In genomic region chr14:101808020-101808641, GRCh38 we compare ENCODE assay signal across 9 cellular contexts. TPM values are rescaled to one million over a fixed set of nuclear protein-coding genes. Genes with fewer than 3 reads are reported as not detected.
DNase-seq lines count a peak whose midpoint lies in the region; ATAC-seq and TF ChIP-seq lines count a peak whose summit lies in the region.
"Had no signal": no experiment of that assay in that cellular context is flagged by ENCODE, and none has a peak within 500 bp of the region (broad histone marks: within the 10 kb centered on the region; RNA-seq: fewer than 3 reads in every experiment).

No MANE protein-coding gene starts in this region.

- H3K4me3 Mint-ChIP-seq in activated CD4-positive, alpha-beta T cell treated with anti-CD3 and anti-CD28 coated beads for 36 hours: no peak overlapping the region

- H3K4me3 ChIP-seq in esophagus (ENCODE audit: low read depth in 1 of 2, low read length in 2 of 2): no peak overlapping the region
- no peak overlapping the region for H3K4me3 ChIP-seq in stomach
- no peak overlapping the region for H3K4me3 ChIP-seq in Peyer's patch
- H3K4me3 ChIP-seq: thoracic aorta had no signal

- intact Hi-C loops in activated CD4-positive, alpha-beta T cell treated with anti-CD3 and anti-CD28 coated beads for 36 hours (cut with DNase I, micrococcal nuclease): no loop called here
- intact Hi-C loops in stomach (cut with DNase I; ENCODE audit: low total_unique reads): no loop called here

- H3K4me1 Mint-ChIP-seq in activated CD4-positive, alpha-beta T cell treated with anti-CD3 and anti-CD28 coated beads for 36 hours: peaks cover 31% of the 10 kb centered on the region

- peak overlapping the region; percentile 37 for H3K27ac Mint-ChIP-seq in activated CD4-positive, alpha-beta T cell treated with anti-CD3 and anti-CD28 coated beads for 36 hours

- no peak for TF ChIP-seq CTCF in stomach (IDR thresholded peaks at IDR 0.05)
- TF ChIP-seq CTCF in Peyer's patch (IDR thresholded peaks at IDR 0.05): no peak

- peaks cover 21% of the 10 kb centered on the region for H3K36me3 Mint-ChIP-seq in activated CD4-positive, alpha-beta T cell treated with anti-CD3 and anti-CD28 coated beads for 36 hours (ENCODE audit: low read depth)

- CTCF ChIA-PET in activated CD4-positive, alpha-beta T cell treated with anti-CD3 and anti-CD28 coated beads for 36 hours (lab: Charles Lee): interaction anchor here (0.7 to 4.0 kb wide), 7 partner anchors 9 to 511 kb away, joined by 3 to 21 read pairs (median 4); partner anchors contain the start of gene ZNF839

- no peak for TF ChIP-seq POLR2A in stomach (IDR thresholded peaks at IDR 0.05)
- TF ChIP-seq POLR2A in Peyer's patch (IDR thresholded peaks at IDR 0.05): no peak

- H3K27ac ChIP-seq in esophagus (ENCODE audit: low read depth in 2 of 2, low read length in 1 of 2) (peak overlapping the region; percentile 15 to 34), stomach (peak overlapping the region; percentile 42 to 99 (median 97)), Peyer's patch (peak overlapping the region in 1 of 4 donors; percentile 38)

- TF ChIP-seq EP300 in stomach (IDR thresholded peaks at IDR 0.05): no peak

- peaks cover 3 to 6% of the 10 kb centered on the region in 2 donors for H3K4me1 ChIP-seq in esophagus (ENCODE audit: control insufficient read depth in 2 of 2, insufficient read depth in 2 of 2, low read length in 1 of 2)
- peaks cover 17 to 39% (median 30%) of the 10 kb centered on the region in 4 donors for H3K4me1 ChIP-seq in stomach
- peaks cover 0 to 18% (median 10%) of the 10 kb centered on the region in 4 donors for H3K4me1 ChIP-seq in Peyer's patch

- WGBS in esophagus, 2 donors: 43 to 55% methylated on average over 11 of the region's 11 CpGs
- WGBS in stomach, 5 donors: 27 to 48% (median 39%) methylated on average over 11 of the region's 11 CpGs

- no peaks in the 10 kb centered on the region for H3K27me3 Mint-ChIP-seq in activated CD4-positive, alpha-beta T cell treated with anti-CD3 and anti-CD28 coated beads for 36 hours

- H3K27me3 ChIP-seq in esophagus (ENCODE audit: control insufficient read depth in 1 of 2, insufficient read depth in 2 of 2, low read length in 2 of 2): no peaks in the 10 kb centered on the region
- H3K27me3 ChIP-seq in stomach: no peaks in the 10 kb centered on the region
- H3K27me3 ChIP-seq in Peyer's patch: no peaks in the 10 kb centered on the region

- no peaks in the 10 kb centered on the region for H3K9me3 ChIP-seq in esophagus (ENCODE audit: control insufficient read depth in 2 of 2, insufficient read depth in 1 of 2, low read depth in 1 of 2, low read length in 1 of 2)
- no peaks in the 10 kb centered on the region for H3K9me3 ChIP-seq in stomach
- H3K9me3 ChIP-seq in Peyer's patch: no peaks in the 10 kb centered on the region
- H3K9me3 ChIP-seq: thoracic aorta had no signal

- no peak for ATAC-seq in activated CD4-positive, alpha-beta T cell treated with anti-CD3 and anti-CD28 coated beads for 36 hours

- no peak for DNase-seq in activated CD4-positive, alpha-beta T cell treated with anti-CD3 and anti-CD28 coated beads for 36 hours
- no peak for DNase-seq in activated CD4-positive, alpha-beta T cell treated with anti-CD3 and anti-CD28 coated beads, Interleukin-2, amount 50 U/mL, for 48 hours
- DNase-seq in OCI-M1 (lab: John Stamatoyannopoulos, UW) (peak; percentile 75), stomach (no peak), NOMO-1 treated with DMSO at 0.1 percent for 48 hours (lab: John Stamatoyannopoulos, UW; ENCODE audit: unreplicated experiment) (no peak), Peyer's patch (no peak)
- no peak for DNase-seq in activated CD8-positive, alpha-beta memory T cell treated with anti-CD3 and anti-CD28 coated beads, Interleukin-2, amount 50 U/mL, for 48 hours

- H3K36me3 ChIP-seq in esophagus (ENCODE audit: control insufficient read depth in 2 of 2, insufficient read depth in 2 of 2, low read length in 1 of 2): no peaks in the 10 kb centered on the region
- no peaks in the 10 kb centered on the region for H3K36me3 ChIP-seq in stomach
- H3K36me3 ChIP-seq in Peyer's patch: no peaks in the 10 kb centered on the region
- H3K36me3 ChIP-seq: thoracic aorta had no signal

- POLR2A ChIA-PET in activated CD4-positive, alpha-beta T cell treated with anti-CD3 and anti-CD28 coated beads for 36 hours (lab: Charles Lee): interaction anchor here (8.3 kb wide), 1 partner anchor 17 kb away, joined by 182 read pairs; no protein-coding TSS in a partner anchor

- no peaks in the 10 kb centered on the region for H3K9me3 Mint-ChIP-seq in activated CD4-positive, alpha-beta T cell treated with anti-CD3 and anti-CD28 coated beads for 36 hours (ENCODE audit: low read depth)

RNA-seq across cellular contexts. Expression of gene PPP2R5C, which starts 46.6 kb away (rescaled TPM):
- 100 to 1,000 TPM; 232 to 281 TPM for total RNA-seq in activated CD4-positive, alpha-beta T cell treated with anti-CD3 and anti-CD28 coated beads for 36 hours
- polyA plus RNA-seq in esophagus (10 to 100 TPM; 64.8 to 87.3 TPM), stomach (10 to 100 TPM; 56.6 to 85.2 (median 80.4) TPM)
- total RNA-seq in stomach (100 to 1,000 TPM in 2 of 5 donors, 10 to 100 TPM in 3; 19.7 to 175 (median 98.0) TPM), Peyer's patch (100 to 1,000 TPM in 1 of 4 donors, 10 to 100 TPM in 3; 87.6 to 137 (median 91.9) TPM)
